ENCODE assay signal across 10 cellular contexts in the genomic region with DNA sequence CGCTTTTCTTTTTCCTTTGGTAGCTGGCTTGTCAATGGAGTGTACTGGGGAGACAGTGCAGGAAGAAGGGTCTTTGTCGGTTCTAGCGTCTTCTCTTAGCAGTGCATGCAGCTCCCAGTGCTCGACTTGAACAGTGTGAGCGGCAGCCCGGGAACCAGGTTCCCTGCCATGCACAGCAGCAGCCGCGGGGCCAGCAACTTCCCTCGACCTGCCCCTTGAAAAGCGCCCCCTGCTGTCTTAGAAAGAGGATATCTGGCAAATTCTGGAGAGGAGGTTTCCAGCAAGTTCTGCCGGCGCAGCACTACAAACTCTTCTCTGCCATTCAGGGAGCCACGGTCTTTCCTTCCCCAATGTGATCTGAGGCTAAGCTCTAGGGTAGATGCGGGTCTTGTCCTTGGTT.
DNase-seq lines count a peak whose midpoint lies in the region; ATAC-seq lines count a peak whose summit lies in the region.
"Had no signal": no experiment of that assay in that cellular context is flagged by ENCODE, and none has a peak within 500 bp of the region (broad histone marks: within the 10 kb centered on the region; RNA-seq: fewer than 3 reads in every experiment).

No MANE protein-coding gene starts in this region.

- no peak overlapping the region for H3K27ac ChIP-seq in caudate nucleus (ENCODE audit: low read depth, low read length)

- H3K27me3 Mint-ChIP-seq in immature natural killer cell (ENCODE audit: low read depth in 3 of 3) (peaks cover 0 to 6% (median 0%) of the 10 kb centered on the region in 3 donors), T-helper 17 cell (peaks cover 9% of the 10 kb centered on the region)

- H3K36me3 Mint-ChIP-seq in immature natural killer cell: no peaks in the 10 kb centered on the region
- no peaks in the 10 kb centered on the region for H3K36me3 Mint-ChIP-seq in T-helper 17 cell (ENCODE audit: low read depth)

- H3K4me3 Mint-ChIP-seq in immature natural killer cell (no peak overlapping the region), T-helper 17 cell (no peak overlapping the region)

- peaks cover 0 to 5% (median 0%) of the 10 kb centered on the region in 6 donors for H3K9me3 Mint-ChIP-seq in immature natural killer cell

- DNase-seq in CD1c-positive myeloid dendritic cell (ENCODE audit: extremely low spot score): peak; percentile 75
- DNase-seq in H7: peak; percentile 61
- peak; percentile 10 for DNase-seq in SW480 (ENCODE audit: low spot score)
- peak; percentile 15 to 24 (median 21) for DNase-seq in immature natural killer cell
- no peak for DNase-seq in anterior cingulate cortex (lab: John Stamatoyannopoulos, UW)
- DNase-seq in T-helper 17 cell: no peak
- no peak for DNase-seq in caudate nucleus (lab: John Stamatoyannopoulos, UW)
- DNase-seq: SW 1271 had no signal

- H3K27ac Mint-ChIP-seq in immature natural killer cell (no peak overlapping the region), T-helper 17 cell (no peak overlapping the region)

- ATAC-seq in T-helper 17 cell (no peak), HG02588 (IDR thresholded peaks at IDR 0.05; ENCODE audit: unreplicated experiment) (no peak)
- ATAC-seq: mucosa of descending colon had no signal

- H3K36me3 ChIP-seq in H7 (replicated peaks; ENCODE audit: control insufficient read depth, insufficient read depth, low read length): no peaks in the 10 kb centered on the region

- no peak overlapping the region for H3K4me3 ChIP-seq in H7 (ENCODE audit: insufficient read depth, low read depth, low read length)
- H3K4me3 ChIP-seq: mucosa of descending colon had no signal

- H3K27me3 ChIP-seq in H7 (ENCODE audit: control insufficient read depth, insufficient read depth, low read length): no peaks in the 10 kb centered on the region

- H3K9me3 ChIP-seq in T-helper 17 cell (ENCODE audit: control insufficient read depth, low read length, poor library complexity, severe bottlenecking): no peaks in the 10 kb centered on the region
- H3K9me3 ChIP-seq: mucosa of descending colon had no signal

- no peaks in the 10 kb centered on the region for H3K4me1 Mint-ChIP-seq in immature natural killer cell
- peaks cover 5% of the 10 kb centered on the region for H3K4me1 Mint-ChIP-seq in T-helper 17 cell

Comparison
In these comparisons a context has a peak if more than half of its experiments do, and no peak if none do; other contexts are left out.
1. DNase-seq: peak in CD1c-positive myeloid dendritic cell (single experiment), H7 (single experiment), SW480 (single experiment) and immature natural killer cell (3 of 3); none in anterior cingulate cortex (0 of 58), T-helper 17 cell (0 of 3) and caudate nucleus (0 of 61).